6 cellular contexts compared by ENCODE assay signal in the genomic region with DNA sequence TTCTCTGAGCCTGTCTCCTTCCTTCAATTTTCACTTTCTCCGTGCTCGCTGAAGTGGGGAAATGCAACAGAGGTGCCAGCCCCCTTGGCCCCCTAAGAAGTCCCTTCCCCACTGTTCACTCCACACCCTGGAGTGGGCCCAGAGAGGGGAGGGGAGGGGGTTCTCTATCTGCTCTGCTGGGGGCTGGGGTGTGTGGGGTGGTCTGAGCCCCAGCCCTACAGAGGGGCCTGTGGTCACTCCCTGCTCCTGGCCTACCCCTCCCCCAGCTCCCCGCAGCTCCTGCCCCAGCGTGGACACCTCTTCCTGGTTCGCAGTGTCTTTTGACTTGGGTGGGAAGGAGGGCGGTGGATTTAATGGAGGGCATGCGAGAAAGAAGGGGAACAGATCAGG. TPM values are rescaled to one million over a fixed set of nuclear protein-coding genes. Genes with fewer than 3 reads are reported as not detected.
DNase-seq lines count a peak whose midpoint lies in the region; ATAC-seq and TF ChIP-seq lines count a peak whose summit lies in the region.

No MANE protein-coding gene starts in this region.

- no peaks in the 10 kb centered on the region for H3K9me3 ChIP-seq in HEK293 (ENCODE audit: control insufficient read depth, insufficient read depth, low read depth, low read length)
- H3K9me3 ChIP-seq in neuronal stem cell (replicated peaks in 1 of 2; ENCODE audit: control insufficient read depth in 2 of 2, insufficient read depth in 1 of 2, low read depth in 1 of 2, low read length in 2 of 2): no peaks in the 10 kb centered on the region

- peak overlapping the region; percentile 57 for H3K4me3 ChIP-seq in HEK293 (ENCODE audit: low read depth, low read length)
- H3K4me3 ChIP-seq in neuronal stem cell (ENCODE audit: low read length in 2 of 2): peak overlapping the region; percentile 87 to 99

- CTCF ChIA-PET in HEK293 (lab: Yijun Ruan, JAX): interaction anchor here (0.6 to 16.6 kb wide), 3 partner anchors 11 to 27 kb away, joined by 3 to 274 read pairs (median 3); no protein-coding TSS in a partner anchor

- no peak overlapping the region for H2BK12ac ChIP-seq in neuronal stem cell (ENCODE audit: low read length)

- peak overlapping the region; percentile 94 for H3K27ac ChIP-seq in HEK293 (ENCODE audit: extremely low read depth, low read depth, low read length)
- peak overlapping the region; percentile 99 for H3K27ac ChIP-seq in caudate nucleus (ENCODE audit: low read depth, low read length)
- H3K27ac ChIP-seq in neuronal stem cell (replicated peaks; ENCODE audit: low read length): peak overlapping the region; percentile 94

- H4K91ac ChIP-seq in neuronal stem cell (ENCODE audit: low read depth, low read length, poor library complexity): peak overlapping the region; percentile 22

- peak overlapping the region; percentile 35 for H3K23ac ChIP-seq in neuronal stem cell (ENCODE audit: low read depth, low read length, poor library complexity)

- no peak overlapping the region for H4K8ac ChIP-seq in neuronal stem cell (ENCODE audit: low read depth, low read length)

- H3K36me3 ChIP-seq in HEK293 (ENCODE audit: control insufficient read depth in 2 of 2, insufficient read depth in 1 of 2, low read length in 2 of 2): peaks cover 8 to 45% of the 10 kb centered on the region in 2 experiments; a peak in 2 of 3 replicates
- peaks cover 28 to 40% of the 10 kb centered on the region in 2 donors for H3K36me3 ChIP-seq in neuronal stem cell (replicated peaks in 1 of 2; ENCODE audit: control insufficient read depth in 2 of 2, insufficient read depth in 2 of 2, low read length in 2 of 2)

- H3K4me1 ChIP-seq in HEK293 (ENCODE audit: control insufficient read depth, insufficient read depth, low read length) (peaks cover 8% of the 10 kb centered on the region), neuronal stem cell (ENCODE audit: control insufficient read depth in 2 of 2, insufficient read depth in 1 of 2, low read depth in 1 of 2, low read length in 2 of 2) (peaks cover 23 to 25% of the 10 kb centered on the region in 2 donors)

- peaks cover 28% of the 10 kb centered on the region for H3K79me1 ChIP-seq in neuronal stem cell (ENCODE audit: low read depth, low read length)

- ATAC-seq in HG02938 (IDR thresholded peaks at IDR 0.05; ENCODE audit: unreplicated experiment): no peak

- H2AK5ac ChIP-seq in neuronal stem cell (ENCODE audit: low read depth, low read length): peak overlapping the region; percentile 100

- WGBS in neuronal stem cell (ENCODE audit: extremely low coverage in 2 of 2, insufficient read length in 2 of 2, insufficient replicate concordance in 1 of 2), 2 donors: no CpG with 5 or more reads among the region's 7 CpGs

- H2AFZ ChIP-seq in neuronal stem cell (ENCODE audit: low read length): peak overlapping the region; percentile 80

- peak overlapping the region; percentile 98 for H3K18ac ChIP-seq in neuronal stem cell (ENCODE audit: low read length)

- H3K9ac ChIP-seq in neuronal stem cell (ENCODE audit: low read depth, low read length, poor library complexity): peak overlapping the region; percentile 95

- POLR2A ChIA-PET in HEK293 (lab: Yijun Ruan, JAX): interaction anchor here (1.2 kb wide), 1 partner anchor 60 kb away, joined by 3 read pairs; no protein-coding TSS in a partner anchor

- H3K27me3 ChIP-seq in neuronal stem cell (ENCODE audit: control insufficient read depth in 3 of 3, insufficient read depth in 3 of 3, low read depth in 1 of 3, low read length in 3 of 3): no peaks in the 10 kb centered on the region

- H3K4ac ChIP-seq in neuronal stem cell (ENCODE audit: low read length): peak overlapping the region; percentile 17

- peak overlapping the region; percentile 99 for H2BK5ac ChIP-seq in neuronal stem cell (ENCODE audit: low read length)

- H2BK120ac ChIP-seq in neuronal stem cell (ENCODE audit: low read depth, low read length): peak overlapping the region; percentile 35

- peak overlapping the region; percentile 97 for H3K4me2 ChIP-seq in neuronal stem cell (ENCODE audit: insufficient read depth, low read length, poor library complexity, severe bottlenecking)

- DNase-seq in caudate nucleus (lab: John Stamatoyannopoulos, UW) (peak in 2 of 61 donors; percentile 41 to 44), neuronal stem cell (ENCODE audit: low spot score) (no peak), NCI-H226 (no peak), A172 (ENCODE audit: low spot score) (no peak)

- H2BK15ac ChIP-seq in neuronal stem cell (ENCODE audit: low read length): peak overlapping the region; percentile 88

- peak overlapping the region; percentile 95 for H3K14ac ChIP-seq in neuronal stem cell (ENCODE audit: low read length)

- no peak for TF ChIP-seq CTCF in HEK293 (tag by site-specific recombination; IDR thresholded peaks at IDR 0.05)

TF ChIP-seq in HEK293, 187 proteins besides CTCF, POLR2A, EP300 and RAD21:
- TF ChIP-seq ZNF398 (tag by site-specific recombination; IDR thresholded peaks at IDR 0.05): peak; percentile 37; the same call in 1 of the 2 replicates
- peak; percentile 59 for TF ChIP-seq GLIS2 (tag by site-specific recombination; IDR thresholded peaks at IDR 0.05)
- TF ChIP-seq ZNF76 (tag by site-specific recombination; IDR thresholded peaks at IDR 0.05; ENCODE audit: borderline replicate concordance, low read depth): no peak
- TF ChIP-seq ZNF530 (tag by site-specific recombination; IDR thresholded peaks at IDR 0.05; ENCODE audit: low read depth): no peak

RNA-seq across cellular contexts. Expression of gene LZTS2, which starts 1.0 kb away (rescaled TPM):
- 75.1 TPM for polyA plus RNA-seq in neuronal stem cell (2013, experiment 1 of 2)
- 76.2 TPM for polyA plus RNA-seq in neuronal stem cell (2013, experiment 2 of 2)
- total RNA-seq in A172 (2014; rRNA removed; shearing (Covaris generic)): 66.5 and 76.9 TPM in 2 replicates

RNA-seq across cellular contexts. Expression of gene TWNK, which starts 13.3 kb away (rescaled TPM):
- 7.5 TPM for polyA plus RNA-seq in neuronal stem cell (2013, experiment 1 of 2)
- 7.0 TPM for polyA plus RNA-seq in neuronal stem cell (2013, experiment 2 of 2)
- 6.4 and 25.1 TPM in 2 replicates for total RNA-seq in A172 (2014; rRNA removed; shearing (Covaris generic))

RNA-seq across cellular contexts. Expression of gene MRPL43, which starts 13.3 kb away (rescaled TPM):
- 72.6 TPM for polyA plus RNA-seq in neuronal stem cell (2013, experiment 1 of 2)
- 69.4 TPM for polyA plus RNA-seq in neuronal stem cell (2013, experiment 2 of 2)
- total RNA-seq in A172 (2014; rRNA removed; shearing (Covaris generic)): 92.5 and 118 TPM in 2 replicates

RNA-seq across cellular contexts. Expression of gene PDZD7, which starts 30.3 kb away (rescaled TPM):
- 0.29 TPM for polyA plus RNA-seq in neuronal stem cell (2013, experiment 1 of 2)
- polyA plus RNA-seq in neuronal stem cell (2013, experiment 2 of 2): 0.33 TPM
- total RNA-seq in A172 (2014; rRNA removed; shearing (Covaris generic)): 2.2 and 5.0 TPM in 2 replicates

RNA-seq across cellular contexts. Expression of gene SFXN3, which starts 30.4 kb away (rescaled TPM):
- polyA plus RNA-seq in neuronal stem cell (2013, experiment 1 of 2): 0.06 TPM
- 0.11 TPM for polyA plus RNA-seq in neuronal stem cell (2013, experiment 2 of 2)
- 78.0 and 80.5 TPM in 2 replicates for total RNA-seq in A172 (2014; rRNA removed; shearing (Covaris generic))
